In the genomic region with DNA sequence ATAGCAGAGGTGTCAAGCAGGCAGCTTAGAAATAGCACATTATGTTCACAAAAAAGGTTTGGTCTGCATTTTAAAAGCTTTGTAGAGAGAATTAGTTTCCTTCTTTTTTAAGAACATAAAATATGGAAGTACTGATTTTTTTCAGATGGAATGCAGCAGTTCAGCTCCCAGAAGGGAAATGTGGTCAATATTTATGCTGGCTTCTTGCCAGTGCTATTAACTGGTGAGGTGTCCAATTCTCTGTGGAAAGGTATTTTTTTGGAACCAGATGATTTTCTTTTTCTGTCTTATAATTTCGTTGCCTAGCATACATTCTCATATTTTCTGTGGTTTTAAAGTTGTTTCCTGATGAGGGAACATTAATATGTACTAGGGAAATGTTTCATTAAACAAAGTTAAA, we compare ENCODE assay signal across 1 cellular context.
TF ChIP-seq lines count a peak whose summit lies in the region.

No MANE protein-coding gene starts in this region.

TF ChIP-seq in IMR-90, 13 proteins besides CTCF, POLR2A, EP300 and RAD21:
- no peak for TF ChIP-seq FOS (IDR thresholded peaks at IDR 0.05; ENCODE audit: low read depth, low read length)
- no peak for TF ChIP-seq MAFK (IDR thresholded peaks at IDR 0.05; ENCODE audit: low read depth, low read length)
- no peak for TF ChIP-seq MXI1 (IDR thresholded peaks at IDR 0.05; ENCODE audit: borderline replicate concordance, low read depth, low read length)
- TF ChIP-seq, protein P1, sequence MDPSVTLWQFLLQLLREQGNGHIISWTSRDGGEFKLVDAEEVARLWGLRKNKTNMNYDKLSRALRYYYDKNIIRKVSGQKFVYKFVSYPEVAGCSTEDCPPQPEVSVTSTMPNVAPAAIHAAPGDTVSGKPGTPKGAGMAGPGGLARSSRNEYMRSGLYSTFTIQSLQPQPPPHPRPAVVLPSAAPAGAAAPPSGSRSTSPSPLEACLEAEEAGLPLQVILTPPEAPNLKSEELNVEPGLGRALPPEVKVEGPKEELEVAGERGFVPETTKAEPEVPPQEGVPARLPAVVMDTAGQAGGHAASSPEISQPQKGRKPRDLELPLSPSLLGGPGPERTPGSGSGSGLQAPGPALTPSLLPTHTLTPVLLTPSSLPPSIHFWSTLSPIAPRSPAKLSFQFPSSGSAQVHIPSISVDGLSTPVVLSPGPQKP (IDR thresholded peaks at IDR 0.05; ENCODE audit: borderline replicate concordance, low read depth, low read length): no peak
- TF ChIP-seq USF2 (IDR thresholded peaks at IDR 0.05; ENCODE audit: low read depth, low read length): no peak
- no peak for TF ChIP-seq CEBPB (IDR thresholded peaks at IDR 0.05; ENCODE audit: low read depth, low read length)
- no peak for TF ChIP-seq NFE2L2 (IDR thresholded peaks at IDR 0.05; ENCODE audit: low read depth, low read length)
- no peak for TF ChIP-seq CHD1 (IDR thresholded peaks at IDR 0.05; ENCODE audit: low read depth, low read length)
- no peak for TF ChIP-seq RCOR1 (IDR thresholded peaks at IDR 0.05; ENCODE audit: insufficient replicate concordance, low read length)
- TF ChIP-seq BHLHE40 (IDR thresholded peaks at IDR 0.05; ENCODE audit: low read depth, low read length): no peak
- no peak for TF ChIP-seq MAZ (IDR thresholded peaks at IDR 0.05; ENCODE audit: borderline replicate concordance, low read depth, low read length)
- TF ChIP-seq RFX5 (IDR thresholded peaks at IDR 0.05; ENCODE audit: low read depth, low read length): no peak
- TF ChIP-seq SMC3 (IDR thresholded peaks at IDR 0.05; ENCODE audit: low read depth, low read length): no peak
TF ChIP-seq in IMR-90: peak in this region for 0.
